17 cellular contexts compared by ENCODE assay signal in the genomic region with DNA sequence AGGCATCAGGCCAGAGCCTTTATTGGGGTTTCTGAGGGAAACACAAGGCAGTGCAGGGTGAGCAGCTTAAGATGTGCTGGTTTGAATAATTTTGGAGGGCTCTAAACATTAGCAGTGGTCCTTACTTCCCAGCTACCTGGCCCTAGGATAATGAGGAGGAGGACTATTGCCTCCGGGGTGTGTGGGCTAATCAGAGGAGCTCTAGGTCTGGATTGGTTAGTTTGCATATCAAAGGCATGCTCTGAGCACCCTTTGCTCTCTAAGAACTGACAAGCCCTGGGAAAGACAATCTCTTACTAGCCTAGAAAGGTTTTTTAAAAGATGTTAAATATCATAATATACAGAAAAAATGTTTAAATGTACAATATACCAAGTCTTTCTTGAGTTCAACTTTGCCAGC. TPM values are rescaled to one million over a fixed set of nuclear protein-coding genes. Genes with fewer than 3 reads are reported as not detected.
DNase-seq lines count a peak whose midpoint lies in the region; ATAC-seq, FAIRE-seq and TF ChIP-seq lines count a peak whose summit lies in the region.
"Had no signal": no experiment of that assay in that cellular context is flagged by ENCODE, and none has a peak within 500 bp of the region (broad histone marks: within the 10 kb centered on the region; RNA-seq: fewer than 3 reads in every experiment).

No MANE protein-coding gene starts in this region.

- peak; percentile 95 for FAIRE-seq in H1 (lab: Jason Lieb, UNC)
- FAIRE-seq: G401.6, GM12891 had no signal

- H3K79me1 ChIP-seq in H1 (ENCODE audit: low read depth, low read length), result no peaks in the 10 kb centered on the region

- H3K27me3 Mint-ChIP-seq in naive thymus-derived CD4-positive, alpha-beta T cell, result peaks cover 0 to 6% (median 4%) of the 10 kb centered on the region in 5 donors
- H3K27me3 Mint-ChIP-seq: CD4-positive, CD25-positive, alpha-beta regulatory T cell had no signal

- no peak overlapping the region for H3K56ac ChIP-seq in H1 (replicated peaks; ENCODE audit: insufficient read length, low read depth, low read length)

- no peak for TF ChIP-seq RAD21 in H1 (IDR thresholded peaks at IDR 0.05 in 1 of 2, conservative IDR thresholded peaks at IDR 0.05 in 1 of 2; ENCODE audit: low read depth in 2 of 2, low read length in 2 of 2)

- H4K91ac ChIP-seq in H1 (replicated peaks; ENCODE audit: insufficient read length, low read length), result no peak overlapping the region

- no peak overlapping the region for H3K27ac ChIP-seq in H1 (ENCODE audit: low read depth, low read length)
- no peak overlapping the region for H3K27ac ChIP-seq in ascending aorta
- no peak overlapping the region for H3K27ac ChIP-seq in naive thymus-derived CD4-positive, alpha-beta T cell (ENCODE audit: low read depth, low read length)
- H3K27ac ChIP-seq: BLaER1 treated with 17β-estradiol and CSF1 and Interleukin-3, amounts not matched to agents 10 nM and 100 nM had no signal

- H2BK15ac ChIP-seq in H1 (ENCODE audit: low read length), result no peak overlapping the region

- H3K4me2 ChIP-seq in H1 (ENCODE audit: insufficient read depth in 1 of 2, low read depth in 2 of 2, low read length in 2 of 2), result peak overlapping the region in 1 of 2 experiments; percentile 4; a peak in 2 of 4 replicates
- H3K4me2 ChIP-seq: BLaER1 treated with 17β-estradiol and CSF1 and Interleukin-3, amounts not matched to agents 10 nM and 100 nM had no signal

- H3K27ac Mint-ChIP-seq in naive thymus-derived CD4-positive, alpha-beta T cell, result no peak overlapping the region
- H3K27ac Mint-ChIP-seq: CD4-positive, CD25-positive, alpha-beta regulatory T cell had no signal

- TF ChIP-seq CTCF in H1 (IDR thresholded peaks at IDR 0.05; ENCODE audit: control extremely low read depth in 1 of 3, insufficient read depth in 1 of 3, low read depth in 1 of 3, low read length in 3 of 3), result no peak
- no peak for TF ChIP-seq CTCF in ascending aorta (IDR thresholded peaks at IDR 0.05)

- no peak overlapping the region for H2BK20ac ChIP-seq in H1 (ENCODE audit: low read length)

- DNase-seq in ELF-1 (ENCODE audit: low read depth, low spot score), result peak; percentile 76
- DNase-seq in HAP-1 (ENCODE audit: low spot score in 2 of 2), result peak; percentile 38 to 43
- no peak for DNase-seq in H1 (ENCODE audit: low read depth in 1 of 2, low spot score in 2 of 2)
- peak; percentile 60 for DNase-seq in iPS-NIHi7 (ENCODE audit: extremely low spot score)
- DNase-seq in ascending aorta (ENCODE audit: low spot score in 2 of 2), result no peak
- no peak for DNase-seq in naive thymus-derived CD4-positive, alpha-beta T cell
- DNase-seq in cerebellar nuclear complex (lab: John Stamatoyannopoulos, UW), result no peak
- DNase-seq: ACHN; CD4-positive, CD25-positive, alpha-beta regulatory T cell; DMS 273 treated with DMSO at 0.1 percent for 48 hours; IMR-90 had no signal

- H3K23ac ChIP-seq in H1 (ENCODE audit: insufficient read length), result no peak overlapping the region

- H3K9me3 Mint-ChIP-seq in naive thymus-derived CD4-positive, alpha-beta T cell, result no peaks in the 10 kb centered on the region

- H3K79me2 ChIP-seq in H1 (ENCODE audit: control insufficient read depth in 1 of 2, insufficient read depth in 2 of 2, low read length in 2 of 2), result no peaks in the 10 kb centered on the region

- ATAC-seq in naive thymus-derived CD4-positive, alpha-beta T cell, result no peak
- no peak for ATAC-seq in HG02798 (IDR thresholded peaks at IDR 0.05; ENCODE audit: poor library complexity, unreplicated experiment)

- in situ Hi-C loops in HAP-1 (cut with MboI; ENCODE audit: low sequenced_read_pairs), result no loop called here

- intact Hi-C loops in ascending aorta (cut with DNase I), result loop anchor here (10.0 kb wide), 1 partner anchor 175 kb away; no protein-coding TSS in a partner anchor
- intact Hi-C loops in naive thymus-derived CD4-positive, alpha-beta T cell (cut with micrococcal nuclease), result no loop called here

- H3K36me3 ChIP-seq in HAP-1 (replicated peaks), result no peaks in the 10 kb centered on the region
- H3K36me3 ChIP-seq in H1 (ENCODE audit: control insufficient read depth in 2 of 4, insufficient read depth in 4 of 4, low read length in 3 of 4), result no peaks in the 10 kb centered on the region
- no peaks in the 10 kb centered on the region for H3K36me3 ChIP-seq in ascending aorta
- H3K36me3 ChIP-seq in naive thymus-derived CD4-positive, alpha-beta T cell (ENCODE audit: control insufficient read depth in 2 of 3, insufficient read depth in 3 of 3, low read length in 3 of 3), result no peaks in the 10 kb centered on the region
- H3K36me3 ChIP-seq: BLaER1 treated with 17β-estradiol and CSF1 and Interleukin-3, amounts not matched to agents 10 nM and 100 nM had no signal

- 33% methylated on average over 1 of the region's 1 CpG; no CpG with 5 or more reads in 1 of the 2 experiments for WGBS in H1 (ENCODE audit: extremely low coverage in 1 of 2, insufficient coverage in 1 of 2, insufficient read length in 1 of 2, insufficient replicate concordance in 2 of 2, low coverage in 1 of 2, low lambda C conversion rate in 2 of 2, missing lambda C conversion rate in 1 of 2), 2 experiments

- H2BK5ac ChIP-seq in H1 (ENCODE audit: low read depth, low read length), result no peak overlapping the region

- H3K27me3 ChIP-seq in HAP-1 (ENCODE audit: low read depth), result no peaks in the 10 kb centered on the region
- H3K27me3 ChIP-seq in H1 (replicated peaks in 1 of 4; ENCODE audit: control insufficient read depth in 3 of 4, extremely low read depth in 1 of 4, insufficient read depth in 3 of 4, low read length in 3 of 4), result no peaks in the 10 kb centered on the region
- H3K27me3 ChIP-seq in ascending aorta, result no peaks in the 10 kb centered on the region
- H3K27me3 ChIP-seq in naive thymus-derived CD4-positive, alpha-beta T cell (ENCODE audit: control insufficient read depth in 2 of 2, insufficient read depth in 2 of 2, low read length in 2 of 2), result no peaks in the 10 kb centered on the region
- H3K27me3 ChIP-seq: BLaER1 treated with 17β-estradiol and CSF1 and Interleukin-3, amounts not matched to agents 10 nM and 100 nM had no signal

- H3K18ac ChIP-seq in H1 (ENCODE audit: extremely low read depth, low read length), result no peak overlapping the region

- no peak overlapping the region for H4K8ac ChIP-seq in H1 (ENCODE audit: extremely low read depth, insufficient read depth, low read length)

- CTCF ChIA-PET in H1 (lab: Charles Lee; ENCODE audit: partially characterized antibody), result interaction anchor here (1.1 to 1.5 kb wide), 5 partner anchors 10 to 91 kb away, joined by 3 to 4 read pairs (median 3); no protein-coding TSS in a partner anchor
- CTCF ChIA-PET in naive thymus-derived CD4-positive, alpha-beta T cell (lab: Charles Lee), result no interaction called here

- H3K4me3 ChIP-seq in HAP-1 (no peak overlapping the region), H1 (ENCODE audit: extremely low read depth in 1 of 4, insufficient read depth in 2 of 4, low read depth in 3 of 4, low read length in 4 of 4) (no peak overlapping the region), ascending aorta (no peak overlapping the region)
- H3K4me3 ChIP-seq in naive thymus-derived CD4-positive, alpha-beta T cell (ENCODE audit: low read length), result no peak overlapping the region
- H3K4me3 ChIP-seq: BLaER1 treated with 17β-estradiol and CSF1 and Interleukin-3, amounts not matched to agents 10 nM and 100 nM had no signal

- no peaks in the 10 kb centered on the region for H3K9me3 ChIP-seq in HAP-1
- no peaks in the 10 kb centered on the region for H3K9me3 ChIP-seq in H1 (ENCODE audit: insufficient read depth in 2 of 2, low read depth in 1 of 2, low read length in 1 of 2)
- no peaks in the 10 kb centered on the region for H3K9me3 ChIP-seq in ascending aorta
- H3K9me3 ChIP-seq in naive thymus-derived CD4-positive, alpha-beta T cell (ENCODE audit: control insufficient read depth in 2 of 3, low read length in 3 of 3), result no peaks in the 10 kb centered on the region
- H3K9me3 ChIP-seq: BLaER1 treated with 17β-estradiol and CSF1 and Interleukin-3, amounts not matched to agents 10 nM and 100 nM had no signal

- no peak overlapping the region for H2AK5ac ChIP-seq in H1 (ENCODE audit: low read depth, low read length)

- H3K23me2 ChIP-seq in H1 (ENCODE audit: low read depth, low read length), result no peaks in the 10 kb centered on the region

- no peak for TF ChIP-seq EP300 in H1 (IDR thresholded peaks at IDR 0.05; ENCODE audit: borderline replicate concordance in 1 of 2, low read depth in 2 of 2, low read length in 2 of 2)

- no peaks in the 10 kb centered on the region for H3K4me1 Mint-ChIP-seq in naive thymus-derived CD4-positive, alpha-beta T cell
- H3K4me1 Mint-ChIP-seq: CD4-positive, CD25-positive, alpha-beta regulatory T cell had no signal

- H2BK120ac ChIP-seq in H1 (replicated peaks; ENCODE audit: low read depth, low read length), result no peak overlapping the region

- no peak overlapping the region for H4K5ac ChIP-seq in H1 (ENCODE audit: insufficient read length, low read depth, low read length)

- H3K4ac ChIP-seq in H1 (replicated peaks; ENCODE audit: insufficient read length, low read depth, low read length), result no peak overlapping the region

- H2AFZ ChIP-seq in H1 (ENCODE audit: low read length), result no peak overlapping the region

- H3K14ac ChIP-seq in H1 (ENCODE audit: insufficient read length), result no peak overlapping the region

- H3K36me3 Mint-ChIP-seq in naive thymus-derived CD4-positive, alpha-beta T cell, result no peaks in the 10 kb centered on the region
- H3K36me3 Mint-ChIP-seq: CD4-positive, CD25-positive, alpha-beta regulatory T cell had no signal

- POLR2A ChIA-PET in H1 (lab: Charles Lee; ENCODE audit: partially characterized antibody), result no interaction called here
- POLR2A ChIA-PET in naive thymus-derived CD4-positive, alpha-beta T cell (lab: Charles Lee), result no interaction called here

- no peak for TF ChIP-seq POLR2A in H1 (IDR thresholded peaks at IDR 0.05; ENCODE audit: control extremely low read depth in 1 of 2, low read depth in 2 of 2, low read length in 2 of 2)

- no peaks in the 10 kb centered on the region for H3K4me1 ChIP-seq in HAP-1
- H3K4me1 ChIP-seq in H1 (replicated peaks in 1 of 4; ENCODE audit: control insufficient read depth in 3 of 4, insufficient read depth in 4 of 4, low read length in 3 of 4), result peaks cover 0 to 4% (median under 1%) of the 10 kb centered on the region in 4 experiments; a peak in 2 of 7 replicates
- no peaks in the 10 kb centered on the region for H3K4me1 ChIP-seq in ascending aorta
- H3K4me1 ChIP-seq in naive thymus-derived CD4-positive, alpha-beta T cell (ENCODE audit: control insufficient read depth in 2 of 2, insufficient read depth in 2 of 2, low read length in 2 of 2), result no peaks in the 10 kb centered on the region
- H3K4me1 ChIP-seq: BLaER1 treated with 17β-estradiol and CSF1 and Interleukin-3, amounts not matched to agents 10 nM and 100 nM had no signal

- H3K4me3 Mint-ChIP-seq in naive thymus-derived CD4-positive, alpha-beta T cell, result no peak overlapping the region
- H3K4me3 Mint-ChIP-seq: CD4-positive, CD25-positive, alpha-beta regulatory T cell had no signal

- no peak overlapping the region for H3K9ac ChIP-seq in H1 (replicated peaks in 1 of 4; ENCODE audit: extremely low read depth in 1 of 4, low read depth in 3 of 4, low read length in 3 of 4)
- H3K9ac ChIP-seq: BLaER1 treated with 17β-estradiol and CSF1 and Interleukin-3, amounts not matched to agents 10 nM and 100 nM had no signal

- no peaks in the 10 kb centered on the region for H4K20me1 ChIP-seq in H1 (replicated peaks in 1 of 2; ENCODE audit: control insufficient read depth in 1 of 2, insufficient read depth in 2 of 2, low read length in 2 of 2)
- H4K20me1 ChIP-seq: BLaER1 treated with 17β-estradiol and CSF1 and Interleukin-3, amounts not matched to agents 10 nM and 100 nM had no signal

- no peak overlapping the region for H2BK12ac ChIP-seq in H1 (ENCODE audit: low read depth, low read length)

RNA-seq across cellular contexts. Expression of a gene that starts 58.4 kb away (rescaled TPM):
- 0.56 and 0.57 TPM in 2 replicates for total RNA-seq in H1 (2021; fragmentation: NEBNext Ultra II Directional; extraction: Animal tissue kit (Norgen Biotek cat#: 25700))
- 0.13 and 0.14 TPM in 2 replicates for polyA plus RNA-seq in H1 (2011; rRNA removed)
- polyA plus RNA-seq in H1 (2011; cell fraction: cytosol; rRNA removed), result 0.16 TPM
- 0.06 TPM for polyA plus RNA-seq in H1 (2011; cell fraction: nucleus; rRNA removed)
- polyA plus RNA-seq in H1 (2012, experiment 1 of 2), result 0.13 to 0.29 TPM (median 0.17 TPM) in 4 replicates
- polyA plus RNA-seq in H1 (2012, experiment 2 of 2), result 0.07 TPM
- 0.20 TPM for polyA plus RNA-seq in H1 (2013, experiment 1 of 2)
- polyA plus RNA-seq in H1 (2013, experiment 2 of 2), result 0.15 TPM
- polyA minus RNA-seq in H1 (2011; rRNA and poly(A)+ RNA removed), result 0.09 and 0.17 TPM in 2 replicates
- polyA minus RNA-seq in H1 (2011; cell fraction: cytosol; rRNA and poly(A)+ RNA removed), result not detected
- polyA minus RNA-seq in H1 (2011; cell fraction: nucleus; rRNA and poly(A)+ RNA removed), result not detected
- total RNA-seq in ascending aorta, result 0.75 TPM
- total RNA-seq in naive thymus-derived CD4-positive, alpha-beta T cell, result under 1 TPM in 1 of 5 experiments, not detected in 4; 0.27 TPM
- polyA plus RNA-seq in naive thymus-derived CD4-positive, alpha-beta T cell, result not detected
- total RNA-seq: A172; CD4-positive, CD25-positive, alpha-beta regulatory T cell; H4; IMR-90 had no signal
- polyA plus RNA-seq: CD4-positive, CD25-positive, alpha-beta regulatory T cell; IMR-90 had no signal

Comparison
In these comparisons a context has a peak if more than half of its experiments do, and no peak if none do; other contexts are left out.
1. DNase-seq: peak in ELF-1 (single experiment), HAP-1 (2 of 2) and iPS-NIHi7 (single experiment); none in H1 (0 of 2), ascending aorta (0 of 2), naive thymus-derived CD4-positive, alpha-beta T cell (0 of 9) and cerebellar nuclear complex (0 of 2).